25 cellular contexts compared by ENCODE assay signal in the genomic region with DNA sequence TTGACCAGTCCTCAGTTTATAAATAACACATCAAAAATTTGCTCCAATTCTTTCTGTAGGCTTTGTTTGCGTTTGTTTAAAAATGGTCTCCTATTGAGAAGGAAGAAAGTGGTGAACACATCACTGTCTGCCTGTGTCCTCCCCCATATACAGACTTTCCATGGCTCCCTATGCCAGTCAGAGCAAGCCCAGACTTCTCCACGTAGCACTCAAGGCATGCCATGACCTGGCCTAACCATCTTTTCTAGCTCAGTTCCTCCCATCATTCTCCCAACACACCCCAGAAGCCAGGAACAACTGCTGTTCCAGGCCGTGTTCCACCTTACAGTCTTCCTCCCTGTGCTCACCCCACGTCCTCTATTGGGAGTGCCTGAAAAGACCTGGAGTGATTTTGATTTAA.
DNase-seq lines count a peak whose midpoint lies in the region; ATAC-seq and TF ChIP-seq lines count a peak whose summit lies in the region.
"Had no signal": no experiment of that assay in that cellular context is flagged by ENCODE, and none has a peak within 500 bp of the region (broad histone marks: within the 10 kb centered on the region; RNA-seq: fewer than 3 reads in every experiment).

No MANE protein-coding gene starts in this region.

- TF ChIP-seq CTCF in mammary epithelial cell (conservative IDR thresholded peaks at IDR 0.05 in 1 of 2, IDR thresholded peaks at IDR 0.05 in 1 of 2; ENCODE audit: extremely low read depth in 1 of 2, insufficient read depth in 1 of 2, low read depth in 1 of 2, low read length in 2 of 2): no peak
- TF ChIP-seq CTCF in MCF 10A (IDR thresholded peaks at IDR 0.05; ENCODE audit: unreplicated experiment): no peak
- no peak for TF ChIP-seq CTCF in epithelial cell of esophagus (IDR thresholded peaks at IDR 0.05; ENCODE audit: insufficient read depth, low read depth, low read length, missing control alignments)
- no peak for TF ChIP-seq CTCF in foreskin keratinocyte (conservative IDR thresholded peaks at IDR 0.05)
- no peak for TF ChIP-seq CTCF in upper lobe of right lung (IDR thresholded peaks at IDR 0.05)

- peaks cover 19% of the 10 kb centered on the region for H3K9me3 Mint-ChIP-seq in MCF 10A (ENCODE audit: unreplicated experiment)

- H3K36me3 Mint-ChIP-seq in MCF 10A (ENCODE audit: insufficient read depth, unreplicated experiment): peaks cover 6% of the 10 kb centered on the region
- H3K36me3 Mint-ChIP-seq: CD8-positive, alpha-beta T cell had no signal

- H3K4me1 ChIP-seq in mammary epithelial cell (ENCODE audit: insufficient read depth, low read length) (peaks cover 4% of the 10 kb centered on the region), foreskin keratinocyte (no peaks in the 10 kb centered on the region), upper lobe of right lung (no peaks in the 10 kb centered on the region)
- H3K4me1 ChIP-seq: A549, Caco-2 had no signal

- H4K20me1 ChIP-seq in mammary epithelial cell (ENCODE audit: insufficient read depth, low read length): no peaks in the 10 kb centered on the region
- H4K20me1 ChIP-seq: BLaER1 treated with 17β-estradiol and CSF1 and Interleukin-3, amounts not matched to agents 10 nM and 100 nM had no signal

- CTCF ChIA-PET in mammary epithelial cell (lab: Charles Lee; ENCODE audit: low non-redundant PET) (no interaction called here), MCF 10A (lab: Yijun Ruan, JAX) (interaction anchor here (1.0 to 1.3 kb wide), 2 partner anchors 9 to 61 kb away, joined by 4 read pairs; no protein-coding TSS in a partner anchor)

- H3K27ac Mint-ChIP-seq in MCF 10A (ENCODE audit: low read depth, unreplicated experiment): no peak overlapping the region
- H3K27ac Mint-ChIP-seq: B cell; CD4-positive, alpha-beta T cell; CD8-positive, alpha-beta T cell had no signal

- no peak overlapping the region for H3K9ac ChIP-seq in mammary epithelial cell (ENCODE audit: insufficient read depth, low read length)
- H3K9ac ChIP-seq: BLaER1 treated with 17β-estradiol and CSF1 and Interleukin-3, amounts not matched to agents 10 nM and 100 nM had no signal

- no peaks in the 10 kb centered on the region for H3K36me3 ChIP-seq in mammary epithelial cell (ENCODE audit: insufficient read depth, low read length)
- no peaks in the 10 kb centered on the region for H3K36me3 ChIP-seq in upper lobe of right lung
- H3K36me3 ChIP-seq: BLaER1 treated with 17β-estradiol and CSF1 and Interleukin-3, amounts not matched to agents 10 nM and 100 nM had no signal

- ATAC-seq in foreskin keratinocyte (no peak), HG03521 (IDR thresholded peaks at IDR 0.05; ENCODE audit: unreplicated experiment) (no peak), upper lobe of right lung (no peak)
- ATAC-seq: A549; CD8-positive, alpha-beta T cell; GM12878 had no signal

- DNase-seq in mammary epithelial cell: peak; percentile 61
- no peak for DNase-seq in MCF 10A (ENCODE audit: unreplicated experiment)
- peak; percentile 54 for DNase-seq in epithelial cell of esophagus (ENCODE audit: low read depth)
- DNase-seq in foreskin keratinocyte: peak; percentile 24 to 62
- no peak for DNase-seq in upper lobe of right lung
- DNase-seq in NCI-H2107 treated with DMSO at 0.1 percent for 48 hours (lab: John Stamatoyannopoulos, UW; ENCODE audit: unreplicated experiment): no peak
- DNase-seq: AML-193; Caco-2; Calu3; CD4-positive, alpha-beta T cell; CD8-positive, alpha-beta T cell; DMS 273 treated with DMSO at 0.1 percent for 48 hours; DMS153; DMS53; DMS79; DND-41; EL; GDM1 had no signal

- intact Hi-C loops in mammary epithelial cell (cut with micrococcal nuclease) (no loop called here), MCF 10A (cut with micrococcal nuclease) (no loop called here), upper lobe of right lung (cut with DNase I) (no loop called here)

- dilution Hi-C loops in mammary epithelial cell (cut with HindIII; ENCODE audit: low sequenced_read_pairs): no loop called here

- H3K27me3 ChIP-seq in mammary epithelial cell (ENCODE audit: insufficient read depth, low read length): no peaks in the 10 kb centered on the region
- peaks cover 55% of the 10 kb centered on the region for H3K27me3 ChIP-seq in foreskin keratinocyte
- H3K27me3 ChIP-seq in upper lobe of right lung: peaks cover 11% of the 10 kb centered on the region
- H3K27me3 ChIP-seq: BLaER1 treated with 17β-estradiol and CSF1 and Interleukin-3, amounts not matched to agents 10 nM and 100 nM had no signal

- no peak overlapping the region for H3K27ac ChIP-seq in mammary epithelial cell (ENCODE audit: insufficient read depth, low read depth, low read length)
- H3K27ac ChIP-seq in foreskin keratinocyte: no peak overlapping the region
- H3K27ac ChIP-seq in upper lobe of right lung: no peak overlapping the region
- H3K27ac ChIP-seq: 22Rv1; A549; BLaER1 treated with 17β-estradiol and CSF1 and Interleukin-3, amounts not matched to agents 10 nM and 100 nM; C4-2B had no signal

- no peak overlapping the region for H3K4me3 ChIP-seq in mammary epithelial cell (replicated peaks in 1 of 3; ENCODE audit: insufficient read depth in 1 of 3, low read depth in 2 of 3, low read length in 3 of 3)
- H3K4me3 ChIP-seq in epithelial cell of esophagus (ENCODE audit: low read length): no peak overlapping the region
- H3K4me3 ChIP-seq in upper lobe of right lung: no peak overlapping the region
- H3K4me3 ChIP-seq: A549; BLaER1 treated with 17β-estradiol and CSF1 and Interleukin-3, amounts not matched to agents 10 nM and 100 nM; GM12878 had no signal

- no peak overlapping the region for H3K4me3 Mint-ChIP-seq in MCF 10A (ENCODE audit: unreplicated experiment)
- H3K4me3 Mint-ChIP-seq: B cell; CD4-positive, alpha-beta T cell; CD8-positive, alpha-beta T cell had no signal

- WGBS in mammary epithelial cell (ENCODE audit: low coverage, missing lambda C conversion rate): 49% methylated on average over 4 of the region's 4 CpGs

- H3K4me2 ChIP-seq in mammary epithelial cell (ENCODE audit: insufficient read depth, low read depth, low read length): no peak overlapping the region
- H3K4me2 ChIP-seq: A549 had no signal

- POLR2A ChIA-PET in MCF 10A (lab: Yijun Ruan, JAX): no interaction called here

- BruUV-seq in mammary epithelial cell (replicated peaks; lab: Mats Ljungman, UMichigan): no TSS peak
- no TSS peak for BruUV-seq in MCF 10A (replicated peaks; lab: Mats Ljungman, UMichigan)

- peaks cover 42% of the 10 kb centered on the region for H3K27me3 Mint-ChIP-seq in MCF 10A (ENCODE audit: insufficient read depth, unreplicated experiment)

- in situ Hi-C loops in mammary epithelial cell (cut with MboI; ENCODE audit: low sequenced_read_pairs in 2 of 2): loop anchor here in 1 of 2 donors (25.0 kb wide), 1 partner anchor 541 kb away; no protein-coding TSS in a partner anchor

- no peaks in the 10 kb centered on the region for H3K4me1 Mint-ChIP-seq in MCF 10A (ENCODE audit: insufficient read depth, unreplicated experiment)
- H3K4me1 Mint-ChIP-seq: B cell had no signal

- H3K9me3 ChIP-seq in mammary epithelial cell (replicated peaks; ENCODE audit: insufficient read depth, low read length) (no peaks in the 10 kb centered on the region), upper lobe of right lung (peaks cover 3% of the 10 kb centered on the region)

- H3K79me2 ChIP-seq in mammary epithelial cell (ENCODE audit: insufficient read depth, low read length): no peaks in the 10 kb centered on the region

- peak overlapping the region; percentile 54 for H2AFZ ChIP-seq in mammary epithelial cell (ENCODE audit: low read depth, low read length)

Comparison
In these comparisons a context has a peak if more than half of its experiments do, and no peak if none do; other contexts are left out.
1. DNase-seq: peak in mammary epithelial cell (single experiment), epithelial cell of esophagus (single experiment) and foreskin keratinocyte (2 of 2); none in MCF 10A (single experiment), upper lobe of right lung (single experiment) and NCI-H2107 treated with DMSO at 0.1 percent for 48 hours (single experiment).